8 cellular contexts compared by ENCODE assay signal in the genomic region with DNA sequence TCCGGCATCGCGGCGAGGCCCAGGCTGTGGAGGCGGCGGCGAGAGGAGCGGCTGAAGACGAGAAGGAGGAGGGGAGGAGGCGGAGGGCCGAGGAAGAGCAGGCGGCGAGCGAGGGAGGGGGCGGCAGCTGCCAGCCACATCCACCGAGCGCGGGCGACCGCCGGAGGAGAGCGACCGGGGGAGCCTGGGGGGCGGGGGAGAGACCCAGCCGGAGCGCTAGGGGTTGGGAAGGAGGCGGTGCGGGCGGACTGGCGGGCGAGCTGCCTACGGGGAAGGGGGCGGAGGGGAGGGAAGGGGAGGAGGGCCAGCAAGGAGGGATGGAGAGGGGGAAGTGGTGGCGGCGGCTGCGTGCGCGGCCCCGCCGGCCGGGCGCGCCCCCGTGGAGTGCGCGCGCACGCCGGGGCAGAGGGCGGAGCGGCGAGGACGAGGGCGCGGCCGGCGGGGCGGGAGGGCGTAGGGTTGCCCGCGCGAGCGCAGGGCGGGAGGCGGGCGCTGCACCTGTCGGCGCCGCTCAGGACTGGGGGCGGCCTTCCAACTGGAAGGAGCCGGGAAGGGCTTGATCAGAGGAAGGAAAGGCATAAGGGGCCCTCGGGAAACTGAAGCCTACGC. TPM values are rescaled to one million over a fixed set of nuclear protein-coding genes. Genes with fewer than 3 reads are reported as not detected.
DNase-seq lines count a peak whose midpoint lies in the region; ATAC-seq and TF ChIP-seq lines count a peak whose summit lies in the region.
"Not testable (repeated sequence)": the region's sequence is repeated elsewhere in the genome, so short reads cannot be mapped to it uniquely, and the experiment has no call there.

No MANE protein-coding gene starts in this region.

- in situ Hi-C loops in GM13977 (cut with MboI; ENCODE audit: low pct_unique_long_range_greater_than_20kb, low sequenced_read_pairs, unreplicated experiment), result not testable (repeated sequence)

- not testable (repeated sequence) for H3K36me3 ChIP-seq in urinary bladder (ENCODE audit: insufficient read depth)

- WGBS in right cardiac atrium, result 1% methylated on average over 50 of the region's 73 CpGs
- WGBS in urinary bladder, result 0% methylated on average over 49 of the region's 73 CpGs

- peak overlapping the region; percentile 75 for H3K4me3 ChIP-seq in right cardiac atrium (ENCODE audit: low read length)
- peak overlapping the region; percentile 46 for H3K4me3 ChIP-seq in urinary bladder (ENCODE audit: low read depth, low read length)

- not testable (repeated sequence) for TF ChIP-seq CTCF in GM13977 (IDR thresholded peaks at IDR 0.05; ENCODE audit: extremely low read depth, insufficient read depth, missing control alignments)

- not testable (repeated sequence) for H3K27me3 ChIP-seq in right cardiac atrium (ENCODE audit: control insufficient read depth, insufficient read depth)

- intact Hi-C loops in right cardiac atrium (cut with DNase I), result not testable (repeated sequence)

- H3K4me1 ChIP-seq in right cardiac atrium (ENCODE audit: control insufficient read depth, insufficient read depth, low read length); urinary bladder (ENCODE audit: insufficient read depth): not testable (repeated sequence)

- DNase-seq in GM13977 (ENCODE audit: low spot score) (peak; percentile 89), NCI-H187 treated with DMSO at 0.1 percent for 48 hours (lab: John Stamatoyannopoulos, UW) (peak; percentile 66), T-helper 22 cell (ENCODE audit: low read depth) (peak; percentile 88), anterior cingulate cortex (lab: John Stamatoyannopoulos, UW) (peak in 56 of 58 donors; percentile 22 to 88 (median 76)), right cardiac atrium (peak; percentile 90 to 96 (median 93)), putamen (ENCODE audit: low spot score) (peak; percentile 81)

- peak; percentile 83 for ATAC-seq in HG02885 (IDR thresholded peaks at IDR 0.05; ENCODE audit: poor library complexity, unreplicated experiment)
- peak; percentile 93 to 95 for ATAC-seq in right cardiac atrium

- H3K27ac ChIP-seq in right cardiac atrium (ENCODE audit: low read length), result peak overlapping the region; percentile 52
- H3K27ac ChIP-seq in urinary bladder (ENCODE audit: low read depth), result not testable (repeated sequence)

- not testable (repeated sequence) for H3K9me3 ChIP-seq in right cardiac atrium (ENCODE audit: control insufficient read depth, low read length)

RNA-seq across cellular contexts. Expression of a gene that starts 39.9 kb away (rescaled TPM):
- total RNA-seq in right cardiac atrium (10 to 100 TPM; 25.3 to 36.2 (median 30.2) TPM), urinary bladder (26.9 TPM)
- polyA plus RNA-seq in right cardiac atrium (31.5 TPM), urinary bladder (33.9 TPM)
